Comparison of ENCODE assay signal across 8 cellular contexts in the genomic region with DNA sequence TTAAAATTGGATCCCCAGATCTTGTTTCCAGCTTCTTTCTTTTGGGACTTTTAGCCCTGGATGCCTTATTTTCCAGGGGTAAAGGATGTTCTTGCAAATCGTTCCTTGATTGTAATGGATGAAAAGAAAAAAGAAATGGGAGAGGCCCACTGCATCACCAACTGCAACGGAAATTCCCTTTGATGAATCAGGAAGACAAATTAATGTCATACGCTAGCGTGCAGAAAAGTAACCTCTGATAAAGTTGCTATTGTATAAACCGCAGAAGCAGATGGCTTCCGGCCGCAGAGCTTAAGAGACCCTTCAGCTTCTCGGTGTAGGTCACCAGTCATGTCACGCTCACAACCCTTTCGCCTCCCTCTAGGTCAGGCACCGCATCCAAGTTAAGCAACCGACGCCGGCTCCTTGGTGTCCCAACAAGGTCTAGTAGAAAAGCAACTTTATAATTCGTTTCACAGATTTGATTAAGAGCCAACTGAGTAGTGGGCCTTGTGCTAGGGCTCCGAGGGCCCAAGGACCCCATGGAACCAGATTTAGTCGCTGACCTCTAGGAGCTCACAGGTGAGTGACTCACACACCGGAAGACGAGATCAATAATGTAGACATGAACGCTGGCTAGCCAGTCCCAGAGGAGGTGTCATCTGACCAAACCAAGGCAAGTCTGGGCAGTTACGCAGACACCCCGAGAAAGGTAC. TPM values are rescaled to one million over a fixed set of nuclear protein-coding genes. Genes with fewer than 3 reads are reported as not detected.
A peak's percentile ranks its signal among the peaks of the same experiment; 100 is the strongest.
DNase-seq lines count a peak whose midpoint lies in the region; ATAC-seq and TF ChIP-seq lines count a peak whose summit lies in the region.

No MANE protein-coding gene starts in this region.

- peaks cover 47% of the 10 kb centered on the region for H3K4me1 Mint-ChIP-seq in activated T-helper 2 cell treated with anti-CD3 and anti-CD28 coated beads, Interferon-gamma antibody, Interleukin-2, Interleukin-4, amounts not matched to agents 10 μg/mL and 5 μg/mL and 100 μg/mL, durations not matched to agents 14 hours and 24 hours and 36 hours (ENCODE audit: low read depth)

- ATAC-seq in GM18907 (IDR thresholded peaks at IDR 0.05; ENCODE audit: unreplicated experiment): peak; percentile 63
- peak; percentile 48 for ATAC-seq in HG03159 (IDR thresholded peaks at IDR 0.05; ENCODE audit: unreplicated experiment)
- peak; percentile 0 for ATAC-seq in gastroesophageal sphincter
- no peak for ATAC-seq in upper lobe of right lung

- DNase-seq in AG09309 (ENCODE audit: low read depth): peak; percentile 91
- DNase-seq in RKO (ENCODE audit: low spot score): peak; percentile 86
- DNase-seq in activated T-helper 2 cell treated with anti-CD3 and anti-CD28 coated beads, Interferon-gamma antibody, Interleukin-2, Interleukin-4, amounts not matched to agents 10 μg/mL and 5 μg/mL and 100 μg/mL, durations not matched to agents 14 hours and 24 hours and 36 hours (ENCODE audit: low spot score): peak; percentile 74
- DNase-seq in posterior vena cava (ENCODE audit: low spot score): peak; percentile 82
- peak; percentile 78 for DNase-seq in upper lobe of right lung

- H3K36me3 Mint-ChIP-seq in activated T-helper 2 cell treated with anti-CD3 and anti-CD28 coated beads, Interferon-gamma antibody, Interleukin-2, Interleukin-4, amounts not matched to agents 10 μg/mL and 5 μg/mL and 100 μg/mL, durations not matched to agents 14 hours and 24 hours and 36 hours (ENCODE audit: low read depth): peaks cover 49% of the 10 kb centered on the region

- TF ChIP-seq CTCF in AG09309 (IDR thresholded peaks at IDR 0.05; ENCODE audit: control insufficient read depth, insufficient read depth, low read depth, low read length, missing control alignments) (no peak), gastroesophageal sphincter (IDR thresholded peaks at IDR 0.05) (no peak), upper lobe of right lung (IDR thresholded peaks at IDR 0.05) (no peak)

- peak; percentile 58 to 70 for TF ChIP-seq POLR2A in gastroesophageal sphincter (IDR thresholded peaks at IDR 0.05)

- H3K27ac ChIP-seq in gastroesophageal sphincter (peak overlapping the region; percentile 96 to 100 (median 99)), upper lobe of right lung (peak overlapping the region; percentile 100)

- H3K4me3 ChIP-seq in AG09309 (ENCODE audit: control insufficient read depth, low read depth, low read length): peak overlapping the region; percentile 87
- peak overlapping the region; percentile 78 to 84 for H3K4me3 ChIP-seq in gastroesophageal sphincter
- H3K4me3 ChIP-seq in upper lobe of right lung: peak overlapping the region; percentile 94

- intact Hi-C loops in activated T-helper 2 cell treated with anti-CD3 and anti-CD28 coated beads, Interferon-gamma antibody, Interleukin-2, Interleukin-4, amounts not matched to agents 10 μg/mL and 5 μg/mL and 100 μg/mL, durations not matched to agents 14 hours and 24 hours and 36 hours (cut with micrococcal nuclease): loop anchor here (1.0 to 10.0 kb wide), 16 partner anchors 35 to 1091 kb away; a partner anchor contains a TSS
- intact Hi-C loops in posterior vena cava (cut with DNase I): loop anchor here in 1 of 2 donors (10.0 kb wide), 1 partner anchor 47 kb away; a partner anchor contains a TSS
- intact Hi-C loops in upper lobe of right lung (cut with DNase I): no loop called here

- H3K27me3 Mint-ChIP-seq in activated T-helper 2 cell treated with anti-CD3 and anti-CD28 coated beads, Interferon-gamma antibody, Interleukin-2, Interleukin-4, amounts not matched to agents 10 μg/mL and 5 μg/mL and 100 μg/mL, durations not matched to agents 14 hours and 24 hours and 36 hours (ENCODE audit: low read depth): no peaks in the 10 kb centered on the region

- no peaks in the 10 kb centered on the region for H3K36me3 ChIP-seq in gastroesophageal sphincter
- no peaks in the 10 kb centered on the region for H3K36me3 ChIP-seq in upper lobe of right lung

- no peaks in the 10 kb centered on the region for H3K9me3 Mint-ChIP-seq in activated T-helper 2 cell treated with anti-CD3 and anti-CD28 coated beads, Interferon-gamma antibody, Interleukin-2, Interleukin-4, amounts not matched to agents 10 μg/mL and 5 μg/mL and 100 μg/mL, durations not matched to agents 14 hours and 24 hours and 36 hours

- H3K9me3 ChIP-seq in gastroesophageal sphincter (no peaks in the 10 kb centered on the region), upper lobe of right lung (no peaks in the 10 kb centered on the region)

- peak overlapping the region; percentile 100 for H3K27ac Mint-ChIP-seq in activated T-helper 2 cell treated with anti-CD3 and anti-CD28 coated beads, Interferon-gamma antibody, Interleukin-2, Interleukin-4, amounts not matched to agents 10 μg/mL and 5 μg/mL and 100 μg/mL, durations not matched to agents 14 hours and 24 hours and 36 hours

- peak overlapping the region; percentile 90 for H3K4me3 Mint-ChIP-seq in activated T-helper 2 cell treated with anti-CD3 and anti-CD28 coated beads, Interferon-gamma antibody, Interleukin-2, Interleukin-4, amounts not matched to agents 10 μg/mL and 5 μg/mL and 100 μg/mL, durations not matched to agents 14 hours and 24 hours and 36 hours (ENCODE audit: low read depth)

- WGBS in gastroesophageal sphincter (ENCODE audit: low coverage in 1 of 2), 2 donors: 0% methylated on average over 10 to 14 of the region's 22 CpGs

- H3K27me3 ChIP-seq in gastroesophageal sphincter (no peaks in the 10 kb centered on the region), upper lobe of right lung (no peaks in the 10 kb centered on the region)

- no peak for TF ChIP-seq EP300 in gastroesophageal sphincter (IDR thresholded peaks at IDR 0.05)

- H3K4me1 ChIP-seq in gastroesophageal sphincter (peaks cover 10 to 72% (median 13%) of the 10 kb centered on the region in 3 donors), upper lobe of right lung (peaks cover 59% of the 10 kb centered on the region)

RNA-seq across cellular contexts. Expression of a gene that starts 1.3 kb away (rescaled TPM):
- total RNA-seq in activated T-helper 2 cell treated with anti-CD3 and anti-CD28 coated beads, Interferon-gamma antibody, Interleukin-2, Interleukin-4, amounts not matched to agents 10 μg/mL and 5 μg/mL and 100 μg/mL, durations not matched to agents 14 hours and 24 hours and 36 hours: 57.7 and 59.3 TPM in 2 replicates
- 10 to 100 TPM; 64.9 to 94.8 (median 89.7) TPM for total RNA-seq in gastroesophageal sphincter
- total RNA-seq in posterior vena cava: 10 to 100 TPM; 48.8 to 60.6 TPM
- total RNA-seq in upper lobe of right lung: 48.3 TPM

RNA-seq across cellular contexts. Expression of a gene that starts 1.9 kb away (rescaled TPM):
- 115 and 129 TPM in 2 replicates for total RNA-seq in activated T-helper 2 cell treated with anti-CD3 and anti-CD28 coated beads, Interferon-gamma antibody, Interleukin-2, Interleukin-4, amounts not matched to agents 10 μg/mL and 5 μg/mL and 100 μg/mL, durations not matched to agents 14 hours and 24 hours and 36 hours
- total RNA-seq in gastroesophageal sphincter: 1 to 10 TPM; 4.7 to 5.4 (median 5.3) TPM
- total RNA-seq in posterior vena cava: 10 to 100 TPM in 1 of 2 donors, 1 to 10 TPM in 1; 7.9 to 10.7 TPM
- 46.5 TPM for total RNA-seq in upper lobe of right lung

RNA-seq across cellular contexts. Expression of a gene that starts 44.9 kb away (rescaled TPM):
- 3.4 and 4.0 TPM in 2 replicates for total RNA-seq in activated T-helper 2 cell treated with anti-CD3 and anti-CD28 coated beads, Interferon-gamma antibody, Interleukin-2, Interleukin-4, amounts not matched to agents 10 μg/mL and 5 μg/mL and 100 μg/mL, durations not matched to agents 14 hours and 24 hours and 36 hours
- 1 to 10 TPM; 1.2 to 2.4 (median 1.6) TPM for total RNA-seq in gastroesophageal sphincter
- 1 to 10 TPM; 1.7 to 2.3 TPM for total RNA-seq in posterior vena cava
- 1.2 TPM for total RNA-seq in upper lobe of right lung
